23 cellular contexts compared by ENCODE assay signal in genomic region chr7:79620291-79620690, GRCh38.
"Had no signal": no experiment of that assay in that cellular context is flagged by ENCODE, and none has a peak within 500 bp of the region (broad histone marks: within the 10 kb centered on the region; RNA-seq: fewer than 3 reads in every experiment).

No MANE protein-coding gene starts in this region.

- H3K36me3 Mint-ChIP-seq: naive B cell had no signal

- H3K27ac Mint-ChIP-seq: endodermal cell, naive B cell had no signal

- H3K27ac ChIP-seq: ascending aorta, breast epithelium, dorsolateral prefrontal cortex, esophagus muscularis mucosa, lower lobe of right lung, neutrophil, right atrium auricular region, skin epidermis, tibial nerve, VCaP had no signal

- H3K4me1 ChIP-seq: ascending aorta, breast epithelium, esophagus muscularis mucosa, lower lobe of right lung, right atrium auricular region, tibial nerve had no signal

- H3K4me1 Mint-ChIP-seq: endodermal cell, naive B cell had no signal

- H3K27me3 ChIP-seq: ascending aorta, breast epithelium, dorsolateral prefrontal cortex, esophagus muscularis mucosa, neutrophil, right atrium auricular region, tibial nerve had no signal

- H3K4me3 Mint-ChIP-seq: endodermal cell, naive B cell had no signal

- ATAC-seq: lower lobe of right lung, SK-N-SH treated with all-trans-retinoic acid at 6 μM for 48 hours had no signal

- DNase-seq: activated CD4-positive, alpha-beta T cell treated with anti-CD3 and anti-CD28 coated beads for 1 hour; activated CD4-positive, alpha-beta T cell treated with anti-CD3 and anti-CD28 coated beads, Interleukin-2, amount 50 U/mL, for 4 hours; activated naive CD4-positive, alpha-beta T cell treated with Interleukin-2 at 50 U/mL for 16 hours; activated T-cell treated with anti-CD3 and anti-CD28 coated beads for 4 hours; dorsolateral prefrontal cortex; endodermal cell; glutamatergic neuron; lower lobe of right lung; naive B cell; stimulated activated CD4-positive, alpha-beta T cell treated with anti-CD3 and anti-CD28 coated beads, Interleukin-4, amount 100 ng/mL, for 24 hours; stimulated activated naive CD4-positive, alpha-beta T cell; substantia nigra; T-helper 1 cell; T1000 had no signal

- H3K36me3 ChIP-seq: ascending aorta, breast epithelium, esophagus muscularis mucosa, lower lobe of right lung, neutrophil, right atrium auricular region, tibial nerve had no signal

- H3K9me3 ChIP-seq: ascending aorta, breast epithelium, esophagus muscularis mucosa, lower lobe of right lung, neutrophil, right atrium auricular region, tibial nerve had no signal

- H3K4me3 ChIP-seq: ascending aorta, breast epithelium, dorsolateral prefrontal cortex, esophagus muscularis mucosa, lower lobe of right lung, right atrium auricular region, skin epidermis, tibial nerve had no signal

- H3K27me3 Mint-ChIP-seq: naive B cell had no signal
